ENCODE assay signal across 7 cellular contexts in genomic region chr4:165212647-165213046, GRCh38. TPM values are rescaled to one million over a fixed set of nuclear protein-coding genes. Genes with fewer than 3 reads are reported as not detected.
DNase-seq lines count a peak whose midpoint lies in the region; ATAC-seq and TF ChIP-seq lines count a peak whose summit lies in the region.
"Not testable (repeated sequence)": the region's sequence is repeated elsewhere in the genome, so short reads cannot be mapped to it uniquely, and the experiment has no call there.

No MANE protein-coding gene starts in this region.

- peak; percentile 28 for ATAC-seq in GM18508 (IDR thresholded peaks at IDR 0.05; ENCODE audit: insufficient read depth, unreplicated experiment)
- peak; percentile 30 for ATAC-seq in GM19452 (IDR thresholded peaks at IDR 0.05; ENCODE audit: unreplicated experiment)
- not testable (repeated sequence) for ATAC-seq in activated T-cell treated with anti-CD3 and anti-CD28 coated beads, Interleukin-2, amount 50 U/mL, for 72 hours (replicated peaks in 1 of 2)
- peak; percentile 22 for ATAC-seq in mucosa of descending colon

- CTCF ChIA-PET in MCF 10A (lab: Yijun Ruan, JAX), result interaction anchor here (0.9 kb wide), 1 partner anchor 42 kb away, joined by 4 read pairs; no protein-coding TSS in a partner anchor

- POLR2A ChIA-PET in MCF 10A (lab: Yijun Ruan, JAX), result interaction anchor here (0.7 to 1.4 kb wide), 3 partner anchors 9 to 120 kb away, joined by 3 to 4 read pairs (median 4); partner anchors contain the start of gene TMEM192

- not testable (repeated sequence) for H3K4me2 ChIP-seq in Karpas-422 (ENCODE audit: low read depth, low read length, poor library complexity, severe bottlenecking)

- peak overlapping the region; percentile 54 for H3K27ac Mint-ChIP-seq in activated T-cell treated with anti-CD3 and anti-CD28 coated beads, Interleukin-2, amount 50 U/mL, for 72 hours
- H3K27ac Mint-ChIP-seq in MCF 10A (ENCODE audit: low read depth, unreplicated experiment), result peak overlapping the region; percentile 89

- DNase-seq in Karpas-422 (peak; percentile 43), kidney tubule cell (ENCODE audit: low spot score) (peak; percentile 69)
- not testable (repeated sequence) for DNase-seq in activated T-cell treated with anti-CD3 and anti-CD28 coated beads, Interleukin-2, amount 50 U/mL, for 72 hours; MCF 10A (ENCODE audit: unreplicated experiment); mucosa of descending colon

- H3K27me3 ChIP-seq in Karpas-422 (ENCODE audit: low read length), result not testable (repeated sequence)

- intact Hi-C loops in MCF 10A (cut with micrococcal nuclease); mucosa of descending colon (cut with DNase I, micrococcal nuclease): not testable (repeated sequence)

- H3K4me3 Mint-ChIP-seq in activated T-cell treated with anti-CD3 and anti-CD28 coated beads, Interleukin-2, amount 50 U/mL, for 72 hours, result peak overlapping the region in 1 of 2 donors; percentile 29
- not testable (repeated sequence) for H3K4me3 Mint-ChIP-seq in MCF 10A (ENCODE audit: unreplicated experiment)

- not testable (repeated sequence) for H3K36me3 ChIP-seq in Karpas-422 (ENCODE audit: insufficient read depth, low read length); mucosa of descending colon (ENCODE audit: low read depth)

- not testable (repeated sequence) for H3K9me3 ChIP-seq in Karpas-422 (ENCODE audit: low read length); mucosa of descending colon

- not testable (repeated sequence) for H3K27ac ChIP-seq in Karpas-422 (ENCODE audit: low read length)

- not testable (repeated sequence) for H3K9me2 ChIP-seq in Karpas-422 (replicated peaks; ENCODE audit: insufficient read depth, low read length)

- not testable (repeated sequence) for BruUV-seq in MCF 10A (replicated peaks; lab: Mats Ljungman, UMichigan)

- peaks cover 100% of the 10 kb centered on the region for H3K79me2 ChIP-seq in Karpas-422 (ENCODE audit: low read length)

- H3K36me3 Mint-ChIP-seq in activated T-cell treated with anti-CD3 and anti-CD28 coated beads, Interleukin-2, amount 50 U/mL, for 72 hours (ENCODE audit: insufficient read depth in 2 of 2), result not testable (repeated sequence)
- H3K36me3 Mint-ChIP-seq in MCF 10A (ENCODE audit: insufficient read depth, unreplicated experiment), result peaks cover 12% of the 10 kb centered on the region

- peaks cover 21% of the 10 kb centered on the region for H4K20me1 ChIP-seq in Karpas-422 (ENCODE audit: insufficient read depth, low read depth, low read length)

- not testable (repeated sequence) for H3K27me3 Mint-ChIP-seq in activated T-cell treated with anti-CD3 and anti-CD28 coated beads, Interleukin-2, amount 50 U/mL, for 72 hours (ENCODE audit: low read depth); MCF 10A (ENCODE audit: insufficient read depth, unreplicated experiment)

- peaks cover 81% of the 10 kb centered on the region for H3K4me1 ChIP-seq in Karpas-422 (ENCODE audit: low read length)
- H3K4me1 ChIP-seq in mucosa of descending colon (ENCODE audit: low read depth), result not testable (repeated sequence)

- not testable (repeated sequence) for H3K4me3 ChIP-seq in Karpas-422 (ENCODE audit: low read length); mucosa of descending colon

- not testable (repeated sequence) for H2AFZ ChIP-seq in Karpas-422 (ENCODE audit: low read length)

- H3K9ac ChIP-seq in Karpas-422 (ENCODE audit: low read length), result not testable (repeated sequence)

- TF ChIP-seq CTCF in MCF 10A (IDR thresholded peaks at IDR 0.05; ENCODE audit: unreplicated experiment); mucosa of descending colon (IDR thresholded peaks at IDR 0.05): not testable (repeated sequence)

- peaks cover 87% of the 10 kb centered on the region for H3K4me1 Mint-ChIP-seq in activated T-cell treated with anti-CD3 and anti-CD28 coated beads, Interleukin-2, amount 50 U/mL, for 72 hours (ENCODE audit: low read depth)
- H3K4me1 Mint-ChIP-seq in MCF 10A (ENCODE audit: insufficient read depth, unreplicated experiment), result peaks cover 65% of the 10 kb centered on the region

- not testable (repeated sequence) for H3K9me3 Mint-ChIP-seq in activated T-cell treated with anti-CD3 and anti-CD28 coated beads, Interleukin-2, amount 50 U/mL, for 72 hours
- H3K9me3 Mint-ChIP-seq in MCF 10A (ENCODE audit: unreplicated experiment), result peaks cover 12% of the 10 kb centered on the region

RNA-seq across cellular contexts. Expression of gene KLHL2, which starts 5.3 kb away (rescaled TPM):
- total RNA-seq in Karpas-422 (2014; rRNA removed; shearing (Covaris generic); ENCODE audit: low replicate concordance), result 27.3 and 31.5 TPM in 2 replicates
- total RNA-seq in activated T-cell treated with anti-CD3 and anti-CD28 coated beads, Interleukin-2, amount 50 U/mL, for 72 hours, result 10 to 100 TPM; 39.3 to 41.5 TPM
- total RNA-seq in MCF 10A (2022), result 37.1 and 40.0 TPM in 2 replicates
- total RNA-seq in mucosa of descending colon, result 10 to 100 TPM; 12.9 to 19.1 (median 16.4) TPM
